Comparison of ENCODE assay signal across 31 cellular contexts in genomic region chr9:121950441-121950840, GRCh38.
"Had no signal": no experiment of that assay in that cellular context is flagged by ENCODE, and none has a peak within 500 bp of the region (broad histone marks: within the 10 kb centered on the region; RNA-seq: fewer than 3 reads in every experiment).

No MANE protein-coding gene starts in this region.

- ATAC-seq: activated CD4-positive, alpha-beta T cell treated with anti-CD3 and anti-CD28 coated beads for 36 hours; activated CD8-positive, alpha-beta memory T cell treated with anti-CD3 and anti-CD28 coated beads, Interleukin-2, amount 10 ng/mL, durations not matched to agents 7 days and 5 days; activated CD8-positive, alpha-beta T cell treated with anti-CD3 and anti-CD28 coated beads, Interleukin-2, amount 10 ng/mL, durations not matched to agents 7 days and 5 days; activated T-cell treated with anti-CD3 and anti-CD28 coated beads, Interleukin-2, amount 50 U/mL, for 72 hours; body of pancreas; gastrocnemius medialis; mucosa of descending colon; natural killer cell treated with Interleukin-12 subunit alpha and Interleukin-12 subunit beta and Interleukin-15 and Interleukin-18, amount 100 ng/mL, for 72 hours; right lobe of liver had no signal

- H3K4me2 ChIP-seq: hepatocyte had no signal

- H3K9me3 Mint-ChIP-seq: activated T-cell treated with anti-CD3 and anti-CD28 coated beads, Interleukin-2, amount 50 U/mL, for 72 hours; natural killer cell treated with Interleukin-12 subunit alpha and Interleukin-12 subunit beta and Interleukin-15 and Interleukin-18, amount 100 ng/mL, for 72 hours; stimulated activated naive CD8-positive, alpha-beta T cell treated with anti-CD3 and anti-CD28 coated beads, Interleukin-15, Interleukin-2, amounts not matched to agents 100 ng/mL and 50 ng/mL, for 24 hours; type B pancreatic cell had no signal

- H3K9me3 ChIP-seq: adrenal gland, body of pancreas, colonic mucosa, gastrocnemius medialis, left ventricle myocardium inferior, mucosa of descending colon, right lobe of liver, thoracic aorta, uterus had no signal

- H3K4me3 ChIP-seq: adrenal gland, body of pancreas, cardiac muscle cell, colonic mucosa, gastrocnemius medialis, hepatocyte, left ventricle myocardium inferior, lung, mucosa of descending colon, right lobe of liver, thoracic aorta, uterus had no signal

- H3K36me3 ChIP-seq: adrenal gland, cardiac muscle cell, colonic mucosa, gastrocnemius medialis, left ventricle myocardium inferior, right lobe of liver, thoracic aorta, uterus had no signal

- H3K27ac ChIP-seq: adrenal gland, body of pancreas, cardiac muscle cell, colonic mucosa, epithelial cell of prostate, gastrocnemius medialis, hepatocyte, left ventricle myocardium inferior, right lobe of liver, thoracic aorta, uterus had no signal

- FAIRE-seq: endometrium, kidney had no signal

- H3K27ac Mint-ChIP-seq: activated CD4-positive, alpha-beta T cell treated with anti-CD3 and anti-CD28 coated beads for 36 hours; activated CD8-positive, alpha-beta memory T cell treated with anti-CD3 and anti-CD28 coated beads, Interleukin-2, amount 10 ng/mL, durations not matched to agents 7 days and 5 days; activated CD8-positive, alpha-beta T cell treated with anti-CD3 and anti-CD28 coated beads, Interleukin-2, amount 10 ng/mL, durations not matched to agents 7 days and 5 days; activated naive CD8-positive, alpha-beta T cell; activated T-cell treated with anti-CD3 and anti-CD28 coated beads, Interleukin-2, amount 50 U/mL, for 72 hours; natural killer cell treated with Interleukin-12 subunit alpha and Interleukin-12 subunit beta and Interleukin-15 and Interleukin-18, amount 100 ng/mL, for 72 hours; stimulated activated naive CD8-positive, alpha-beta T cell treated with anti-CD3 and anti-CD28 coated beads, Interleukin-15, Interleukin-2, amounts not matched to agents 100 ng/mL and 50 ng/mL, for 24 hours; type B pancreatic cell had no signal

- H3K36me3 Mint-ChIP-seq: activated CD8-positive, alpha-beta memory T cell treated with anti-CD3 and anti-CD28 coated beads, Interleukin-2, amount 10 ng/mL, durations not matched to agents 7 days and 5 days; natural killer cell treated with Interleukin-12 subunit alpha and Interleukin-12 subunit beta and Interleukin-15 and Interleukin-18, amount 100 ng/mL, for 72 hours; type B pancreatic cell had no signal

- H3K27me3 ChIP-seq: adrenal gland, body of pancreas, cardiac muscle cell, colonic mucosa, gastrocnemius medialis, hepatocyte, right lobe of liver, uterus had no signal

- H3K79me2 ChIP-seq: hepatocyte had no signal

- DNase-seq: activated CD4-positive, alpha-beta T cell treated with anti-CD3 and anti-CD28 coated beads for 36 hours; activated CD4-positive, CD25-positive, alpha-beta regulatory T cell; activated CD8-positive, alpha-beta memory T cell treated with anti-CD3 and anti-CD28 coated beads, Interleukin-2, amount 10 ng/mL, durations not matched to agents 7 days and 5 days; activated CD8-positive, alpha-beta T cell treated with anti-CD3 and anti-CD28 coated beads, Interleukin-2, amount 10 ng/mL, durations not matched to agents 7 days and 5 days; activated naive CD4-positive, alpha-beta T cell; activated T-cell treated with anti-CD3 and anti-CD28 coated beads for 4 hours; activated T-cell treated with anti-CD3 and anti-CD28 coated beads, Interleukin-2, amount 50 U/mL, for 72 hours; adrenal gland; aorta; body of pancreas; cerebellar nuclear complex; colonic mucosa; effector CD8-positive, alpha-beta T cell; gastrocnemius medialis; kidney; left ventricle myocardium inferior; mucosa of descending colon; posterior cingulate gyrus; right lobe of liver; stimulated activated CD4-positive, alpha-beta T cell treated with anti-CD3 and anti-CD28 coated beads, Interleukin-4, amount 100 ng/mL, for 1 hour; uterus had no signal

- H3K4me3 Mint-ChIP-seq: activated CD4-positive, alpha-beta T cell treated with anti-CD3 and anti-CD28 coated beads for 36 hours; activated CD8-positive, alpha-beta memory T cell treated with anti-CD3 and anti-CD28 coated beads, Interleukin-2, amount 10 ng/mL, durations not matched to agents 7 days and 5 days; activated CD8-positive, alpha-beta T cell treated with anti-CD3 and anti-CD28 coated beads, Interleukin-2, amount 10 ng/mL, durations not matched to agents 7 days and 5 days; activated naive CD8-positive, alpha-beta T cell; activated T-cell treated with anti-CD3 and anti-CD28 coated beads, Interleukin-2, amount 50 U/mL, for 72 hours; natural killer cell treated with Interleukin-12 subunit alpha and Interleukin-12 subunit beta and Interleukin-15 and Interleukin-18, amount 100 ng/mL, for 72 hours; stimulated activated naive CD8-positive, alpha-beta T cell treated with anti-CD3 and anti-CD28 coated beads, Interleukin-15, Interleukin-2, amounts not matched to agents 100 ng/mL and 50 ng/mL, for 24 hours; type B pancreatic cell had no signal

- H2AFZ ChIP-seq: hepatocyte had no signal

- H3K4me1 Mint-ChIP-seq: activated CD4-positive, alpha-beta T cell treated with anti-CD3 and anti-CD28 coated beads for 36 hours; activated CD8-positive, alpha-beta memory T cell treated with anti-CD3 and anti-CD28 coated beads, Interleukin-2, amount 10 ng/mL, durations not matched to agents 7 days and 5 days had no signal

- H3K27me3 Mint-ChIP-seq: activated CD4-positive, alpha-beta T cell treated with anti-CD3 and anti-CD28 coated beads for 36 hours; activated naive CD8-positive, alpha-beta T cell; natural killer cell treated with Interleukin-12 subunit alpha and Interleukin-12 subunit beta and Interleukin-15 and Interleukin-18, amount 100 ng/mL, for 72 hours; type B pancreatic cell had no signal

- H3K4me1 ChIP-seq: body of pancreas, colonic mucosa, gastrocnemius medialis, right lobe of liver, uterus had no signal
